10 cellular contexts compared by ENCODE assay signal in genomic region chr15:40398413-40398873, GRCh38. TPM values are rescaled to one million over a fixed set of nuclear protein-coding genes. Genes with fewer than 3 reads are reported as not detected.
DNase-seq lines count a peak whose midpoint lies in the region; ATAC-seq and TF ChIP-seq lines count a peak whose summit lies in the region.
"Had no signal": no experiment of that assay in that cellular context is flagged by ENCODE, and none has a peak within 500 bp of the region (broad histone marks: within the 10 kb centered on the region; RNA-seq: fewer than 3 reads in every experiment).

No MANE protein-coding gene starts in this region.

- TF ChIP-seq CTCF in GM13976 (IDR thresholded peaks at IDR 0.05; ENCODE audit: borderline replicate concordance, control extremely low read depth, extremely low read depth, insufficient read depth, missing control alignments) (no peak), left lung (IDR thresholded peaks at IDR 0.05) (no peak), foreskin fibroblast (IDR thresholded peaks at IDR 0.05; ENCODE audit: low read depth, low read length) (no peak), WTC11 (IDR thresholded peaks at IDR 0.05) (no peak)

- in situ Hi-C loops in GM13976 (cut with MboI; ENCODE audit: low sequenced_read_pairs, unreplicated experiment): no loop called here

- peak overlapping the region in 1 of 2 donors; percentile 67 for H3K27ac ChIP-seq in left lung
- H3K27ac ChIP-seq: VCaP had no signal

- DNase-seq in GM13976 (ENCODE audit: low spot score): peak; percentile 56
- DNase-seq in NAMALWA (ENCODE audit: low spot score): peak; percentile 42
- DNase-seq in left lung: peak in 1 of 2 donors; percentile 61
- no peak for DNase-seq in foreskin fibroblast
- no peak for DNase-seq in WTC11 (ENCODE audit: low spot score)
- DNase-seq in middle frontal gyrus (ENCODE audit: extremely low spot score, low spot score): no peak
- DNase-seq in HT-29 (ENCODE audit: low spot score): no peak

- H3K9me3 Mint-ChIP-seq in WTC11: no peaks in the 10 kb centered on the region; the same call in 1 of the 2 replicates

- intact Hi-C loops in left lung (cut with DNase I): no loop called here

- H3K36me3 Mint-ChIP-seq in WTC11: peaks cover 9% of the 10 kb centered on the region

- H3K4me3 ChIP-seq in left lung: no peak overlapping the region
- no peak overlapping the region for H3K4me3 ChIP-seq in foreskin fibroblast (ENCODE audit: low read depth in 1 of 2, low read length in 2 of 2)

- no peaks in the 10 kb centered on the region for H3K4me1 Mint-ChIP-seq in WTC11

- H3K27me3 Mint-ChIP-seq in WTC11 (ENCODE audit: low read depth): no peaks in the 10 kb centered on the region

- peaks cover 0 to 10% of the 10 kb centered on the region in 2 donors for H3K36me3 ChIP-seq in left lung

- CTCF ChIA-PET in WTC11 (lab: Charles Lee): interaction anchor here (1.1 to 1.6 kb wide), 4 partner anchors 8 to 78 kb away, joined by 5 to 10 read pairs (median 6); partner anchors contain the start of gene IVD

- H3K9me3 ChIP-seq in left lung: no peaks in the 10 kb centered on the region

- POLR2A ChIA-PET in WTC11 (lab: Charles Lee): no interaction called here

- peak; percentile 91 for ATAC-seq in GM21529 (IDR thresholded peaks at IDR 0.05; ENCODE audit: unreplicated experiment)
- peak; percentile 71 for ATAC-seq in left lung
- no peak for ATAC-seq in WTC11

- no peaks in the 10 kb centered on the region for H3K27me3 ChIP-seq in left lung

- no peak overlapping the region for H3K4me3 Mint-ChIP-seq in WTC11

- H3K27ac Mint-ChIP-seq in WTC11: no peak overlapping the region

- H3K4me1 ChIP-seq in left lung: peaks cover 4 to 31% of the 10 kb centered on the region in 2 donors

TF ChIP-seq in WTC11, 78 proteins besides CTCF, POLR2A, EP300 and RAD21:
- TF ChIP-seq FOXP1 (CRISPR knock-in tag; IDR thresholded peaks at IDR 0.05; ENCODE audit: borderline replicate concordance) (no peak), SMAD4 (CRISPR knock-in tag; IDR thresholded peaks at IDR 0.05) (no peak), OVOL2 (CRISPR knock-in tag; IDR thresholded peaks at IDR 0.05; ENCODE audit: borderline replicate concordance) (no peak), ZNF317 (CRISPR knock-in tag; IDR thresholded peaks at IDR 0.05; ENCODE audit: borderline replicate concordance, low read depth) (no peak), ATF6 (CRISPR knock-in tag; IDR thresholded peaks at IDR 0.05) (no peak), ETV6 (CRISPR knock-in tag; IDR thresholded peaks at IDR 0.05) (no peak), SMAD3 (CRISPR knock-in tag; IDR thresholded peaks at IDR 0.05; ENCODE audit: borderline replicate concordance) (no peak), USF1 (CRISPR knock-in tag; IDR thresholded peaks at IDR 0.05) (no peak), SOX15 (CRISPR knock-in tag; IDR thresholded peaks at IDR 0.05) (no peak), CREB1 (CRISPR knock-in tag; IDR thresholded peaks at IDR 0.05) (no peak), ZNF138 (CRISPR knock-in tag; conservative IDR thresholded peaks at IDR 0.05) (no peak), GABPB1 (CRISPR knock-in tag; IDR thresholded peaks at IDR 0.05) (no peak), PRDM15 (CRISPR knock-in tag; IDR thresholded peaks at IDR 0.05) (no peak), GTF2I (CRISPR knock-in tag; conservative IDR thresholded peaks at IDR 0.05) (no peak)

RNA-seq across cellular contexts. Expression of gene IVD, which starts 7.2 kb away (rescaled TPM):
- total RNA-seq in left lung: 100 to 1,000 TPM in 1 of 2 donors, 10 to 100 TPM in 1; 61.9 to 104 TPM
- 82.2 to 96.1 TPM (median 89.3 TPM) in 3 replicates for total RNA-seq in WTC11 (2021)
- 38.8 and 44.6 TPM in 2 replicates for total RNA-seq in HT-29 (2014; rRNA removed; shearing (Covaris generic))

RNA-seq across cellular contexts. Expression of gene KNSTRN, which starts 15.9 kb away (rescaled TPM):
- total RNA-seq in left lung (10 to 100 TPM; 14.2 to 32.2 TPM), WTC11 (2021) (58.7 to 73.4 TPM (median 64.6 TPM) in 3 replicates)
- total RNA-seq in HT-29 (2014; rRNA removed; shearing (Covaris generic)): 58.7 and 72.9 TPM in 2 replicates

RNA-seq across cellular contexts. Expression of gene DISP2, which starts 40.4 kb away (rescaled TPM):
- total RNA-seq in left lung (1 to 10 TPM in 1 of 2 donors, under 1 TPM in 1; 0.65 to 2.5 TPM), WTC11 (2021) (1.0 to 3.5 TPM (median 1.9 TPM) in 3 replicates)
- 0.81 and 1.3 TPM in 2 replicates for total RNA-seq in HT-29 (2014; rRNA removed; shearing (Covaris generic))

RNA-seq across cellular contexts. Expression of gene BAHD1, which starts 42.3 kb away (rescaled TPM):
- total RNA-seq in left lung: 10 to 100 TPM; 23.7 to 27.2 TPM
- 40.7 to 49.1 TPM (median 41.5 TPM) in 3 replicates for total RNA-seq in WTC11 (2021)
- total RNA-seq in HT-29 (2014; rRNA removed; shearing (Covaris generic)): 26.6 and 26.7 TPM in 2 replicates

RNA-seq across cellular contexts. Expression of gene PHGR1, which starts 47.6 kb away (rescaled TPM):
- not detected for total RNA-seq in left lung
- total RNA-seq in WTC11 (2021): not detected in 3 replicates
- total RNA-seq in HT-29 (2014; rRNA removed; shearing (Covaris generic)): 72.8 and 94.3 TPM in 2 replicates
- total RNA-seq: omental fat pad had no signal

Comparison
In these comparisons a context has a peak if more than half of its experiments do, and no peak if none do; other contexts are left out.
1. DNase-seq: peak in GM13976 (single experiment) and NAMALWA (single experiment); none in foreskin fibroblast (0 of 2), WTC11 (single experiment), middle frontal gyrus (single experiment) and HT-29 (single experiment).